In the genomic region with DNA sequence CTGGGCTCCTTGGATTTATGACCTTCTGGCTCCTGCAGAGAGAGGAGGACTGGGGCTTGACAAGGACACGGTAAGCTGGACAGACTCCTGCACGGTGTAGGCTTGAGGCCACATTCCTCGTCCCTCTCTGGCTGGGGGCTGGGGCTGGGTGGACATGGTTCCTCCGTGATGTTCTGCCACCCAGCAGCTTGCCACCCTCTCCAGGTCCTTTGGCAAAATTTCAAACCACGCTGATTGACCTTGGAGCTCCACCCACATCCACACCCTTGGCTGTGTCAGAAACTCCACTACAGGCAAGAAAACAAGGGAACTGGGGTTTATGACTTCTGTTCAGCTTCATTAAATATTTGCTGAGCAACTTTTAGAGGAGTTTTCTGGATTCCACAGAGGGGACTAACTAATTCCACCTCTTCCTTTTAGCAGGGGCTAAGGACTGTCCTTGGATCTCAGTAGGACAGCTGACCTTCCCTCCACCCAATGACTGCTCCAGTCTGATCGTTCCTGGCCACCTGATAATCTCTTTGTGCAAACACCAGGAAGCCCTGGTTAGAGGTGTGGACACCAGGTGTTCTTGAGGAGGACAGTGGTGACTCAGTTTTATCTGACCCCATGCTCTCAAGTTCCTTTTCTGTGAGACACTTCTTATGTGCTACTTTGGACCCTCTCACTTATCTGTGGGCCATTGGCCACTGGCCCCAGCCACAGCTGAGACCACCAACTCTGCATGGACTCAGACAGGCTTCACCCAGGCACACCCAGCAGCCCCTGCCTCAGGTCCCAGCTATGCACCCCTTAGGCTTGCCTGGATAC, we compare ENCODE assay signal across 15 cellular contexts. TPM values are rescaled to one million over a fixed set of nuclear protein-coding genes. Genes with fewer than 3 reads are reported as not detected.
A peak's percentile ranks its signal among the peaks of the same experiment; 100 is the strongest.
DNase-seq lines count a peak whose midpoint lies in the region; ATAC-seq and TF ChIP-seq lines count a peak whose summit lies in the region.
"Had no signal": no experiment of that assay in that cellular context is flagged by ENCODE, and none has a peak within 500 bp of the region (broad histone marks: within the 10 kb centered on the region; RNA-seq: fewer than 3 reads in every experiment).

No MANE protein-coding gene starts in this region.

- intact Hi-C loops in activated CD4-positive, alpha-beta T cell treated with anti-CD3 and anti-CD28 coated beads for 36 hours (cut with DNase I, micrococcal nuclease): loop anchor here in 1 of 2 experiments (10.0 kb wide), 1 partner anchor 389 kb away; no protein-coding TSS in a partner anchor

- H3K9me3 ChIP-seq in WERI-Rb-1 (ENCODE audit: severe bottlenecking): no peaks in the 10 kb centered on the region
- H3K9me3 ChIP-seq: ascending aorta, testis had no signal

- no peak overlapping the region for H3K4me3 Mint-ChIP-seq in activated CD4-positive, alpha-beta T cell treated with anti-CD3 and anti-CD28 coated beads, Interleukin-2, amount 10 ng/mL, durations not matched to agents 7 days and 5 days
- H3K4me3 Mint-ChIP-seq in activated CD4-positive, alpha-beta T cell treated with anti-CD3 and anti-CD28 coated beads for 36 hours: no peak overlapping the region
- H3K4me3 Mint-ChIP-seq: activated T-helper 1 cell treated with anti-CD3 and anti-CD28 coated beads, Interleukin-12 subunit alpha, Interleukin-12 subunit beta, Interleukin-2, Interleukin-4 antibody, amounts not matched to agents 30 ng/mL and 10 ng/mL and 1 ng/mL, durations not matched to agents 14 hours and 24 hours and 36 hours had no signal

- no peak overlapping the region for H3K27ac ChIP-seq in WERI-Rb-1
- H3K27ac ChIP-seq: ascending aorta, testis had no signal

- POLR2A ChIA-PET in activated CD4-positive, alpha-beta T cell treated with anti-CD3 and anti-CD28 coated beads, Interleukin-2, amount 10 ng/mL, durations not matched to agents 7 days and 5 days (lab: Charles Lee): no interaction called here
- POLR2A ChIA-PET in activated CD4-positive, alpha-beta T cell treated with anti-CD3 and anti-CD28 coated beads for 36 hours (lab: Charles Lee): no interaction called here

- H3K27me3 Mint-ChIP-seq in activated CD4-positive, alpha-beta T cell treated with anti-CD3 and anti-CD28 coated beads, Interleukin-2, amount 10 ng/mL, durations not matched to agents 7 days and 5 days: peaks cover 14% of the 10 kb centered on the region
- peaks cover 10% of the 10 kb centered on the region for H3K27me3 Mint-ChIP-seq in activated CD4-positive, alpha-beta T cell treated with anti-CD3 and anti-CD28 coated beads for 36 hours

- no peak for ATAC-seq in activated CD4-positive, alpha-beta T cell treated with anti-CD3 and anti-CD28 coated beads for 36 hours
- no peak for ATAC-seq in stimulated activated naive CD8-positive, alpha-beta T cell treated with anti-CD3 and anti-CD28 coated beads, Interleukin-15, Interleukin-2, amounts not matched to agents 100 U/mL and 50 U/mL, for 24 hours
- no peak for ATAC-seq in HG02798 (IDR thresholded peaks at IDR 0.05; ENCODE audit: poor library complexity, unreplicated experiment)

- H3K4me3 ChIP-seq in WERI-Rb-1 (ENCODE audit: low read depth, low read length): no peak overlapping the region
- H3K4me3 ChIP-seq: ascending aorta, testis had no signal

- peaks cover 26% of the 10 kb centered on the region for H3K4me1 Mint-ChIP-seq in activated CD4-positive, alpha-beta T cell treated with anti-CD3 and anti-CD28 coated beads, Interleukin-2, amount 10 ng/mL, durations not matched to agents 7 days and 5 days
- H3K4me1 Mint-ChIP-seq in activated CD4-positive, alpha-beta T cell treated with anti-CD3 and anti-CD28 coated beads for 36 hours: peaks cover 29% of the 10 kb centered on the region

- no peaks in the 10 kb centered on the region for H3K36me3 ChIP-seq in WERI-Rb-1
- H3K36me3 ChIP-seq: ascending aorta had no signal

- H3K9me3 Mint-ChIP-seq in activated CD4-positive, alpha-beta T cell treated with anti-CD3 and anti-CD28 coated beads, Interleukin-2, amount 10 ng/mL, durations not matched to agents 7 days and 5 days: no peaks in the 10 kb centered on the region
- no peaks in the 10 kb centered on the region for H3K9me3 Mint-ChIP-seq in activated CD4-positive, alpha-beta T cell treated with anti-CD3 and anti-CD28 coated beads for 36 hours (ENCODE audit: low read depth)
- H3K9me3 Mint-ChIP-seq: activated T-helper 1 cell treated with anti-CD3 and anti-CD28 coated beads, Interleukin-12 subunit alpha, Interleukin-12 subunit beta, Interleukin-2, Interleukin-4 antibody, amounts not matched to agents 30 ng/mL and 10 ng/mL and 1 ng/mL, durations not matched to agents 14 hours and 24 hours and 36 hours had no signal

- H3K27me3 ChIP-seq in WERI-Rb-1 (ENCODE audit: insufficient read depth, low read depth, severe bottlenecking): no peaks in the 10 kb centered on the region
- H3K27me3 ChIP-seq: ascending aorta, testis had no signal

- CTCF ChIA-PET in activated CD4-positive, alpha-beta T cell treated with anti-CD3 and anti-CD28 coated beads, Interleukin-2, amount 10 ng/mL, durations not matched to agents 7 days and 5 days (lab: Charles Lee): interaction anchor here (0.6 to 1.7 kb wide), 7 partner anchors 9 to 317 kb away, joined by 3 to 4 read pairs (median 3); no protein-coding TSS in a partner anchor
- CTCF ChIA-PET in activated CD4-positive, alpha-beta T cell treated with anti-CD3 and anti-CD28 coated beads for 36 hours (lab: Charles Lee): interaction anchor here (0.5 to 12.2 kb wide), 4 partner anchors 71 to 527 kb away, joined by 3 to 186 read pairs (median 4); no protein-coding TSS in a partner anchor

- no peak for TF ChIP-seq CTCF in WERI-Rb-1 (IDR thresholded peaks at IDR 0.05; ENCODE audit: low read depth, low read length)

- H3K27ac Mint-ChIP-seq in activated CD4-positive, alpha-beta T cell treated with anti-CD3 and anti-CD28 coated beads, Interleukin-2, amount 10 ng/mL, durations not matched to agents 7 days and 5 days: no peak overlapping the region
- H3K27ac Mint-ChIP-seq in activated CD4-positive, alpha-beta T cell treated with anti-CD3 and anti-CD28 coated beads for 36 hours: no peak overlapping the region
- H3K27ac Mint-ChIP-seq: activated T-helper 1 cell treated with anti-CD3 and anti-CD28 coated beads, Interleukin-12 subunit alpha, Interleukin-12 subunit beta, Interleukin-2, Interleukin-4 antibody, amounts not matched to agents 30 ng/mL and 10 ng/mL and 1 ng/mL, durations not matched to agents 14 hours and 24 hours and 36 hours had no signal

- H3K36me3 Mint-ChIP-seq in activated CD4-positive, alpha-beta T cell treated with anti-CD3 and anti-CD28 coated beads, Interleukin-2, amount 10 ng/mL, durations not matched to agents 7 days and 5 days (ENCODE audit: low read depth): no peaks in the 10 kb centered on the region
- no peaks in the 10 kb centered on the region for H3K36me3 Mint-ChIP-seq in activated CD4-positive, alpha-beta T cell treated with anti-CD3 and anti-CD28 coated beads for 36 hours (ENCODE audit: low read depth)

- peak; percentile 3 for DNase-seq in activated CD4-positive, alpha-beta T cell treated with anti-CD3 and anti-CD28 coated beads, Interleukin-2, amount 10 ng/mL, durations not matched to agents 7 days and 5 days
- no peak for DNase-seq in activated CD4-positive, alpha-beta T cell treated with anti-CD3 and anti-CD28 coated beads for 36 hours
- DNase-seq in WERI-Rb-1 (peak; percentile 1), left kidney (ENCODE audit: low read depth, low spot score) (peak; percentile 45), NCI-H146 treated with DMSO at 0.1 percent for 48 hours (lab: John Stamatoyannopoulos, UW; ENCODE audit: unreplicated experiment) (no peak), germinal center (ENCODE audit: low spot score) (no peak)
- DNase-seq in stimulated activated naive CD8-positive, alpha-beta T cell treated with anti-CD3 and anti-CD28 coated beads, Interleukin-15, Interleukin-2, amounts not matched to agents 100 U/mL and 50 U/mL, for 24 hours: peak; percentile 2
- DNase-seq: activated CD4-positive, alpha-beta T cell treated with anti-CD3 and anti-CD28 coated beads for 1 hour; DMS153; MV-4-11; NCI-H2227 treated with DMSO at 0.1 percent for 48 hours; testis had no signal

RNA-seq across cellular contexts. Expression of gene GPR55, which starts 29.3 kb away (rescaled TPM):
- 1 to 10 TPM; 9.2 to 9.4 TPM for total RNA-seq in activated CD4-positive, alpha-beta T cell treated with anti-CD3 and anti-CD28 coated beads, Interleukin-2, amount 10 ng/mL, durations not matched to agents 7 days and 5 days
- 1 to 10 TPM; 3.6 to 4.0 TPM for total RNA-seq in activated CD4-positive, alpha-beta T cell treated with anti-CD3 and anti-CD28 coated beads for 36 hours
- total RNA-seq: ascending aorta had no signal

RNA-seq across cellular contexts. Expression of gene ITM2C, which starts 31.0 kb away (rescaled TPM):
- 10 to 100 TPM; 29.4 to 30.4 TPM for total RNA-seq in activated CD4-positive, alpha-beta T cell treated with anti-CD3 and anti-CD28 coated beads, Interleukin-2, amount 10 ng/mL, durations not matched to agents 7 days and 5 days
- 10 to 100 TPM; 29.6 to 32.9 TPM for total RNA-seq in activated CD4-positive, alpha-beta T cell treated with anti-CD3 and anti-CD28 coated beads for 36 hours

Comparison
In these comparisons a context has a peak if more than half of its experiments do, and no peak if none do; other contexts are left out.
1. DNase-seq: peak in activated CD4-positive, alpha-beta T cell treated with anti-CD3 and anti-CD28 coated beads, Interleukin-2, amount 10 ng/mL, durations not matched to agents 7 days and 5 days (single experiment), WERI-Rb-1 (single experiment), left kidney (single experiment) and stimulated activated naive CD8-positive, alpha-beta T cell treated with anti-CD3 and anti-CD28 coated beads, Interleukin-15, Interleukin-2, amounts not matched to agents 100 U/mL and 50 U/mL, for 24 hours (single experiment); none in activated CD4-positive, alpha-beta T cell treated with anti-CD3 and anti-CD28 coated beads for 36 hours (single experiment), NCI-H146 treated with DMSO at 0.1 percent for 48 hours (single experiment) and germinal center (single experiment).